20 cellular contexts compared by ENCODE assay signal in genomic region chr3:125406070-125406469, GRCh38. TPM values are rescaled to one million over a fixed set of nuclear protein-coding genes. Genes with fewer than 3 reads are reported as not detected.
DNase-seq lines count a peak whose midpoint lies in the region; ATAC-seq lines count a peak whose summit lies in the region.
"Had no signal": no experiment of that assay in that cellular context is flagged by ENCODE, and none has a peak within 500 bp of the region (broad histone marks: within the 10 kb centered on the region; RNA-seq: fewer than 3 reads in every experiment).

No MANE protein-coding gene starts in this region.

- peaks cover 12% of the 10 kb centered on the region for H3K9me3 Mint-ChIP-seq in activated CD4-positive, alpha-beta memory T cell treated with anti-CD3 and anti-CD28 coated beads for 36 hours

- intact Hi-C loops in activated CD4-positive, alpha-beta memory T cell treated with anti-CD3 and anti-CD28 coated beads for 36 hours (cut with micrococcal nuclease), result no loop called here

- peaks cover 12% of the 10 kb centered on the region for H3K9me3 ChIP-seq in BLaER1
- H3K9me3 ChIP-seq: A549 had no signal

- H3K27ac ChIP-seq in BLaER1 (no peak overlapping the region), caudate nucleus (ENCODE audit: low read depth, low read length) (peak overlapping the region; percentile 68)
- H3K27ac ChIP-seq: 22Rv1, A549 had no signal

- H3K27ac Mint-ChIP-seq in activated CD4-positive, alpha-beta memory T cell treated with anti-CD3 and anti-CD28 coated beads for 36 hours, result no peak overlapping the region
- H3K27ac Mint-ChIP-seq: CD14-positive monocyte had no signal

- no peak overlapping the region for H3K4me3 Mint-ChIP-seq in activated CD4-positive, alpha-beta memory T cell treated with anti-CD3 and anti-CD28 coated beads for 36 hours
- H3K4me3 Mint-ChIP-seq: CD14-positive monocyte; CD4-positive, alpha-beta memory T cell had no signal

- POLR2A ChIA-PET in activated CD4-positive, alpha-beta memory T cell treated with anti-CD3 and anti-CD28 coated beads for 36 hours (lab: Charles Lee), result no interaction called here

- no peaks in the 10 kb centered on the region for H4K20me1 ChIP-seq in BLaER1

- peak in 26 of 61 donors; percentile 3 to 92 (median 24) for DNase-seq in caudate nucleus (lab: John Stamatoyannopoulos, UW)
- DNase-seq in kidney glomerular epithelial cell (lab: John Stamatoyannopoulos, UW), result peak; percentile 93
- peak; percentile 75 for DNase-seq in putamen (ENCODE audit: low spot score)
- DNase-seq in activated CD4-positive, alpha-beta memory T cell treated with anti-CD3 and anti-CD28 coated beads for 36 hours, result no peak
- no peak for DNase-seq in KBM-7
- DNase-seq: AML-193; Calu3; CD4-positive, alpha-beta memory T cell; DMS79 treated with DMSO at 0.1 percent for 48 hours; GF-D8; GOT3; H7; IMR-90 had no signal

- in situ Hi-C loops in KBM-7 (cut with MboI; ENCODE audit: low pct_unique_long_range_greater_than_20kb, low sequenced_read_pairs), result no loop called here

- no peak overlapping the region for H3K4me3 ChIP-seq in BLaER1
- H3K4me3 ChIP-seq: A549 had no signal

- H3K4me1 Mint-ChIP-seq in activated CD4-positive, alpha-beta memory T cell treated with anti-CD3 and anti-CD28 coated beads for 36 hours (ENCODE audit: low read depth), result no peaks in the 10 kb centered on the region
- H3K4me1 Mint-ChIP-seq: CD14-positive monocyte had no signal

- CTCF ChIA-PET in activated CD4-positive, alpha-beta memory T cell treated with anti-CD3 and anti-CD28 coated beads for 36 hours (lab: Charles Lee), result no interaction called here

- H3K27me3 Mint-ChIP-seq in activated CD4-positive, alpha-beta memory T cell treated with anti-CD3 and anti-CD28 coated beads for 36 hours, result peaks cover 15% of the 10 kb centered on the region

- ATAC-seq in HG02623 (IDR thresholded peaks at IDR 0.05; ENCODE audit: unreplicated experiment) (no peak), HG02973 (IDR thresholded peaks at IDR 0.05; ENCODE audit: unreplicated experiment) (no peak)
- ATAC-seq: A549, HCT116 had no signal

- H3K4me2 ChIP-seq in BLaER1, result 0 out of 2 replicates have a peak overlapping the region, but pooled peaks have one; percentile 1
- H3K4me2 ChIP-seq: A549 had no signal

- H3K27me3 ChIP-seq in BLaER1, result no peaks in the 10 kb centered on the region

- no peaks in the 10 kb centered on the region for H3K36me3 ChIP-seq in BLaER1

- peaks cover 21% of the 10 kb centered on the region for H3K4me1 ChIP-seq in BLaER1
- H3K4me1 ChIP-seq: A549 had no signal

- no peaks in the 10 kb centered on the region for H3K36me3 Mint-ChIP-seq in activated CD4-positive, alpha-beta memory T cell treated with anti-CD3 and anti-CD28 coated beads for 36 hours
- H3K36me3 Mint-ChIP-seq: CD14-positive monocyte; CD4-positive, alpha-beta memory T cell had no signal

- H3K9ac ChIP-seq in BLaER1, result no peak overlapping the region

RNA-seq across cellular contexts. Expression of gene ZNF148, which starts 30.9 kb away (rescaled TPM):
- 10 to 100 TPM; 27.9 to 29.9 TPM for total RNA-seq in activated CD4-positive, alpha-beta memory T cell treated with anti-CD3 and anti-CD28 coated beads for 36 hours

Comparison
In these comparisons a context has a peak if more than half of its experiments do, and no peak if none do; other contexts are left out.
1. DNase-seq: peak in kidney glomerular epithelial cell (single experiment) and putamen (single experiment); none in activated CD4-positive, alpha-beta memory T cell treated with anti-CD3 and anti-CD28 coated beads for 36 hours (single experiment) and KBM-7 (single experiment).